In the genomic region with DNA sequence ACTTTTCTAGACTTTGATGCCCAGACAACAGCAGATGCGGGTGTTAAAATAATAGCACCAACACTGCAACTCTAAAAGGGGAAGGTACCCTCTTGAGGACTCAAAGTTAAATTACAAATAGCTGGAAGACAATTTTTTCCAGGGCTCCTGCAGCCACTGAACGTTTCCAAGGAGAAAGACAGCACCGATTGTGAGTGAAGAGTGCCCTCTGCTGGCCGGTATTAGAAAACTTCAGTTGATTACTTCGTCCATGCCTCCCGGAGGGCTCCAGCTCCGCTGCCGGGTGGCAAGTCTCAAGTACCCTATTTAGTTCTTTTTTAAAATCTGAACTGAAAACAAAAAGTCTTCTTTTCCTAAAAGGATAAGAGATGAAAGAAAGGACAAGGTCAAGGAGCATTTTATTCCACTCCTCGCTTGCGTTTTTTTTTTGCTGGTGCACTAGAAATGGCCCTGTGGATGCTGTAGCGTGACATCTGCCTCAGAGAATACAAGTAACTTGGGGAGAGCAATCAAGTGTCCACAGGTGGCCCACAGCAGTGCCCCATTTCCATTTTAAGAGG, we compare ENCODE assay signal across 8 cellular contexts.
DNase-seq lines count a peak whose midpoint lies in the region; ATAC-seq and TF ChIP-seq lines count a peak whose summit lies in the region.

No MANE protein-coding gene starts in this region.

- H2AK5ac ChIP-seq in IMR-90 (ENCODE audit: low read depth, low read length) = no peak overlapping the region

- H2BK15ac ChIP-seq in IMR-90 (ENCODE audit: low read depth, low read length) = no peak overlapping the region

- H3K27me3 Mint-ChIP-seq in Calu3 (ENCODE audit: unreplicated experiment) = no peaks in the 10 kb centered on the region
- peaks cover 0 to 9% (median 6%) of the 10 kb centered on the region in 5 donors for H3K27me3 Mint-ChIP-seq in naive thymus-derived CD8-positive, alpha-beta T cell

- in situ Hi-C loops in IMR-90 (cut with MboI; ENCODE audit: low sequenced_read_pairs) = loop anchor here (5.0 kb wide), 2 partner anchors 192 to 287 kb away; no protein-coding TSS in a partner anchor

- no peak overlapping the region for H2BK5ac ChIP-seq in IMR-90 (ENCODE audit: low read depth, low read length, poor library complexity, severe bottlenecking)

- H3K4me3 ChIP-seq in IMR-90 (ENCODE audit: insufficient read depth, low read depth, low read length) = no peak overlapping the region
- peak overlapping the region in 1 of 4 donors; percentile 13 for H3K4me3 ChIP-seq in esophagus squamous epithelium

- no peak overlapping the region for H4K8ac ChIP-seq in IMR-90 (ENCODE audit: low read depth in 2 of 2, low read length in 2 of 2)

- TF ChIP-seq POLR2A in IMR-90 (IDR thresholded peaks at IDR 0.05; ENCODE audit: low read depth, low read length) (0 out of 2 replicates have a peak, but pooled peaks have one; percentile 49), esophagus squamous epithelium (IDR thresholded peaks at IDR 0.05) (no peak)

- H3K4me2 ChIP-seq in IMR-90 (ENCODE audit: low read depth, low read length) = no peak overlapping the region

- peak; percentile 72 for DNase-seq in Calu3
- peak; percentile 71 for DNase-seq in IMR-90
- peak; percentile 70 for DNase-seq in OCI-M1 (lab: John Stamatoyannopoulos, UW)
- peak; percentile 58 for DNase-seq in activated T-cell treated with anti-CD3 and anti-CD28 coated beads for 4 hours
- no peak for DNase-seq in esophagus squamous epithelium (lab: John Stamatoyannopoulos, UW)
- DNase-seq in naive thymus-derived CD8-positive, alpha-beta T cell = peak; percentile 39 to 82 (median 68)
- DNase-seq in stimulated activated naive CD4-positive, alpha-beta T cell (lab: John Stamatoyannopoulos, UW) = peak; percentile 36 to 80 (median 58)

- H3K27ac Mint-ChIP-seq in Calu3 (ENCODE audit: unreplicated experiment) = no peak overlapping the region
- H3K27ac Mint-ChIP-seq in naive thymus-derived CD8-positive, alpha-beta T cell = peak overlapping the region in 3 of 10 donors; percentile 46 to 75 (median 51)

- no peak overlapping the region for H3K27ac ChIP-seq in IMR-90 (ENCODE audit: insufficient read depth, low read length)
- peak overlapping the region in 3 of 4 donors; percentile 31 to 63 (median 40) for H3K27ac ChIP-seq in esophagus squamous epithelium

- H3K36me3 ChIP-seq in IMR-90 (ENCODE audit: control insufficient read depth, insufficient read depth, low read length) (no peaks in the 10 kb centered on the region), esophagus squamous epithelium (no peaks in the 10 kb centered on the region)

- H3K4me3 Mint-ChIP-seq in Calu3 (ENCODE audit: low read depth, unreplicated experiment) = no peak overlapping the region
- H3K4me3 Mint-ChIP-seq in naive thymus-derived CD8-positive, alpha-beta T cell = peak overlapping the region in 1 of 10 donors; percentile 52

- H3K79me1 ChIP-seq in IMR-90 (ENCODE audit: low read depth in 1 of 2, low read length in 2 of 2) = no peaks in the 10 kb centered on the region

- dilution Hi-C loops in IMR-90 (cut with HindIII; ENCODE audit: low sequenced_read_pairs, unreplicated experiment) = no loop called here

- H3K27me3 ChIP-seq in IMR-90 (ENCODE audit: control insufficient read depth, insufficient read depth, low read length) (peaks cover 18% of the 10 kb centered on the region), esophagus squamous epithelium (no peaks in the 10 kb centered on the region)

- H3K4me1 ChIP-seq in IMR-90 (ENCODE audit: control insufficient read depth, insufficient read depth, low read length) (peaks cover 10% of the 10 kb centered on the region; the same call in 1 of the 2 replicates), esophagus squamous epithelium (peaks cover 0 to 59% (median 19%) of the 10 kb centered on the region in 3 donors)

- H3K4me1 Mint-ChIP-seq in Calu3 (ENCODE audit: low read depth, unreplicated experiment) = peaks cover 27% of the 10 kb centered on the region
- peaks cover 11 to 17% (median 13%) of the 10 kb centered on the region in 4 donors for H3K4me1 Mint-ChIP-seq in naive thymus-derived CD8-positive, alpha-beta T cell

- TF ChIP-seq CTCF in Calu3 (IDR thresholded peaks at IDR 0.05; ENCODE audit: unreplicated experiment) (peak; percentile 69), IMR-90 (conservative IDR thresholded peaks at IDR 0.05; ENCODE audit: low read depth, low read length) (peak; percentile 86), esophagus squamous epithelium (IDR thresholded peaks at IDR 0.05) (peak; percentile 67 to 86 (median 80))

- peak; percentile 76 for ATAC-seq in IMR-90 (ENCODE audit: low read depth)
- ATAC-seq in naive thymus-derived CD8-positive, alpha-beta T cell = peak; percentile 72 to 87
- no peak for ATAC-seq in HG03469 (IDR thresholded peaks at IDR 0.05; ENCODE audit: unreplicated experiment)

- H2AK9ac ChIP-seq in IMR-90 (replicated peaks; ENCODE audit: low read depth, low read length, poor library complexity) = no peak overlapping the region

- H3K36me3 Mint-ChIP-seq in Calu3 (ENCODE audit: insufficient read depth, unreplicated experiment) = no peaks in the 10 kb centered on the region
- no peaks in the 10 kb centered on the region for H3K36me3 Mint-ChIP-seq in naive thymus-derived CD8-positive, alpha-beta T cell

- H3K9ac ChIP-seq in IMR-90 (ENCODE audit: low read depth, low read length) = no peak overlapping the region

- peak; percentile 95 for TF ChIP-seq RAD21 in IMR-90 (IDR thresholded peaks at IDR 0.05; ENCODE audit: low read length)

- no TSS peak for BruUV-seq in Calu3 (replicated peaks; lab: Mats Ljungman, UMichigan)
- BruUV-seq in IMR-90 (replicated peaks; lab: Mats Ljungman, UMichigan) = no TSS peak

- H2BK20ac ChIP-seq in IMR-90 (ENCODE audit: low read depth, low read length) = no peak overlapping the region

- H3K56ac ChIP-seq in IMR-90 (ENCODE audit: extremely low read depth, insufficient read depth, low read length) = no peak overlapping the region

- H4K20me1 ChIP-seq in IMR-90 (ENCODE audit: insufficient read depth, low read length) = no peaks in the 10 kb centered on the region

- no peak overlapping the region for H4K5ac ChIP-seq in IMR-90 (ENCODE audit: low read depth, low read length)

- intact Hi-C loops in Calu3 (cut with micrococcal nuclease; ENCODE audit: unreplicated experiment) (loop anchor here (1.0 kb wide), 1 partner anchor 287 kb away; no protein-coding TSS in a partner anchor), IMR-90 (cut with micrococcal nuclease) (loop anchor here (1.0 to 10.0 kb wide), 5 partner anchors 132 to 648 kb away; a partner anchor contains a TSS), esophagus squamous epithelium (cut with DNase I) (loop anchor here (5.0 kb wide), 1 partner anchor 287 kb away; no protein-coding TSS in a partner anchor)

- POLR2A ChIA-PET in IMR-90 (lab: Charles Lee; ENCODE audit: unreplicated experiment) = no interaction called here
- POLR2A ChIA-PET in naive thymus-derived CD8-positive, alpha-beta T cell (lab: Charles Lee) = interaction anchor here (1.1 to 4.9 kb wide), 6 partner anchors 11 to 289 kb away, joined by 3 to 37 read pairs (median 7); a partner anchor contains a TSS

- no CpG with 5 or more reads among the region's 11 CpGs for WGBS in IMR-90 (ENCODE audit: extremely low coverage in 2 of 2, insufficient read length in 1 of 2), 2 experiments
- 17 to 21% methylated on average over 10 to 11 of the region's 11 CpGs for WGBS in esophagus squamous epithelium, 2 donors

- CTCF ChIA-PET in Calu3 (lab: Charles Lee) (interaction anchor here (0.7 to 4.8 kb wide), 7 partner anchors 172 to 306 kb away, joined by 3 to 43 read pairs (median 4); a partner anchor contains a TSS), IMR-90 (lab: Yijun Ruan, JAX) (interaction anchor here (0.5 to 3.2 kb wide), 21 partner anchors 12 to 298 kb away, joined by 3 to 32 read pairs (median 4); no protein-coding TSS in a partner anchor)

- no peak overlapping the region for H3K4ac ChIP-seq in IMR-90 (ENCODE audit: low read depth, low read length)

- H4K91ac ChIP-seq in IMR-90 (ENCODE audit: insufficient read depth, low read depth, low read length) = no peak overlapping the region

- H3K23ac ChIP-seq in IMR-90 (ENCODE audit: low read depth, low read length) = no peak overlapping the region; the same call in 1 of the 2 replicates

- H3K9me1 ChIP-seq in IMR-90 (ENCODE audit: insufficient read depth, low read length) = no peaks in the 10 kb centered on the region; the same call in 1 of the 2 replicates

- H3K14ac ChIP-seq in IMR-90 (replicated peaks; ENCODE audit: low read depth, low read length) = no peak overlapping the region

- no peak overlapping the region for H2BK120ac ChIP-seq in IMR-90 (ENCODE audit: low read depth, low read length)

- H3K9me3 ChIP-seq in IMR-90 (ENCODE audit: control insufficient read depth, insufficient read depth, low read length) (no peaks in the 10 kb centered on the region), esophagus squamous epithelium (no peaks in the 10 kb centered on the region)

- no peaks in the 10 kb centered on the region for H3K9me3 Mint-ChIP-seq in Calu3 (ENCODE audit: low read depth, unreplicated experiment)
- H3K9me3 Mint-ChIP-seq in naive thymus-derived CD8-positive, alpha-beta T cell = no peaks in the 10 kb centered on the region

- no peak overlapping the region for H3K18ac ChIP-seq in IMR-90 (ENCODE audit: low read depth, low read length)

- H2AFZ ChIP-seq in IMR-90 (replicated peaks; ENCODE audit: low read length, poor library complexity) = no peak overlapping the region

TF ChIP-seq in IMR-90, 13 proteins besides CTCF, POLR2A, EP300 and RAD21:
- TF ChIP-seq SMC3 (IDR thresholded peaks at IDR 0.05; ENCODE audit: low read depth, low read length) = peak; percentile 96
- TF ChIP-seq, protein P1, sequence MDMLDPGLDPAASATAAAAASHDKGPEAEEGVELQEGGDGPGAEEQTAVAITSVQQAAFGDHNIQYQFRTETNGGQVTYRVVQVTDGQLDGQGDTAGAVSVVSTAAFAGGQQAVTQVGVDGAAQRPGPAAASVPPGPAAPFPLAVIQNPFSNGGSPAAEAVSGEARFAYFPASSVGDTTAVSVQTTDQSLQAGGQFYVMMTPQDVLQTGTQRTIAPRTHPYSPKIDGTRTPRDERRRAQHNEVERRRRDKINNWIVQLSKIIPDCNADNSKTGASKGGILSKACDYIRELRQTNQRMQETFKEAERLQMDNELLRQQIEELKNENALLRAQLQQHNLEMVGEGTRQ (IDR thresholded peaks at IDR 0.05; ENCODE audit: low read depth, low read length) = no peak
TF ChIP-seq in IMR-90: peak in this region for 1.
